8 cellular contexts compared by ENCODE assay signal in the genomic region with DNA sequence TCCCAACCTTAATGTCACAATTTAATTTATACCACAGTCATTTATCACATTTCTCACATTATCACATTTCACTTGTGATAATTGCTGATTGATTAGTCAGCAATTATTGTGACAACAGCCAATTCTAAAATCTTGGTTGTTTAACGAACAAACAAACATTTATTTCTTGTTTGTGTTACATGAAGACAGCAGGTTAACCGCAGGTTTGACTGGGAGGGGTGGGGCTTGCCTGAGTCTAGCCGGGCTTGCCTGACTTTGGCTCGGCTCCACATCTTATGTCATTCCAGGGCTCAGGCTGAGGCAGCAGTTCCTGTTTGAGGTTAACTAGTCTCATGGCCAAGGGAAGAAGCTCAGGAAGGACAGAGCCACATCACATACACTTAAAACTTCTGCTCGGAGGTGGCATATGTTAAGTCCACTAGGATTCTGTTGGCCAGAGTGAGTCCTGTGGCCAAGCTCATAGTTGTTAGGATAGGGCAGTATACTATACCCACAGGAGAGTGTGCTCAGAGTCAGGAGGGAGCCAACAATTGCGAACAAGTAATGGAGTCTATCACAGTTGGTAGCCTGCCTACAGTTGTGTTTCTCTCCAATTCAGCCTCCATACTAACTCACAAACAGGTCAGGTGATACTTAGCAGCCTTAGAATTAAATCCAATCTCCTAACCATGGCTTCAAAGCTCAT.
A peak's percentile ranks its signal among the peaks of the same experiment; 100 is the strongest.
DNase-seq lines count a peak whose midpoint lies in the region; ATAC-seq and TF ChIP-seq lines count a peak whose summit lies in the region.

No MANE protein-coding gene starts in this region.

- no peaks in the 10 kb centered on the region for H3K9me3 ChIP-seq in SK-N-SH

- peaks cover 0 to 7% of the 10 kb centered on the region in 2 experiments; a peak in 2 of 4 replicates for H3K4me1 ChIP-seq in SK-N-SH (ENCODE audit: control insufficient read depth in 1 of 2, insufficient read depth in 2 of 2, low read depth in 1 of 2, low read length in 1 of 2)
- H3K4me1 ChIP-seq in foreskin keratinocyte, result peaks cover 5% of the 10 kb centered on the region

- no peak overlapping the region for H3K9ac ChIP-seq in SK-N-SH

- no peaks in the 10 kb centered on the region for H3K9me2 ChIP-seq in SK-N-SH

- no peaks in the 10 kb centered on the region for H3F3A ChIP-seq in SK-N-SH (replicated peaks; ENCODE audit: insufficient read depth)

- no peaks in the 10 kb centered on the region for H3K79me2 ChIP-seq in SK-N-SH (ENCODE audit: insufficient read depth)

- H3K27me3 ChIP-seq in SK-N-SH (ENCODE audit: insufficient read depth) (no peaks in the 10 kb centered on the region), foreskin keratinocyte (no peaks in the 10 kb centered on the region)

- no peak overlapping the region for H3K4me2 ChIP-seq in SK-N-SH

- no peak for TF ChIP-seq CTCF in SK-N-SH (IDR thresholded peaks at IDR 0.05)
- TF ChIP-seq CTCF in foreskin keratinocyte (conservative IDR thresholded peaks at IDR 0.05), result no peak

- ATAC-seq in foreskin keratinocyte (peak; percentile 97), HG03432 (IDR thresholded peaks at IDR 0.05; ENCODE audit: unreplicated experiment) (no peak), GM21447 (IDR thresholded peaks at IDR 0.05; ENCODE audit: unreplicated experiment) (no peak)

- H4K20me1 ChIP-seq in SK-N-SH (ENCODE audit: insufficient read depth), result no peaks in the 10 kb centered on the region

- CTCF ChIA-PET in SK-N-SH (lab: Yijun Ruan, JAX), result interaction anchor here (2.5 kb wide), 1 partner anchor 215 kb away, joined by 6 read pairs; no protein-coding TSS in a partner anchor

- H3K4me3 ChIP-seq in SK-N-SH (ENCODE audit: low read depth in 2 of 2, low read length in 1 of 2), result no peak overlapping the region

- peak; percentile 75 for DNase-seq in DMS53 (lab: John Stamatoyannopoulos, UW)
- peak; percentile 84 for DNase-seq in HT1080 (ENCODE audit: low read depth)
- peak; percentile 3 for DNase-seq in SK-N-SH
- DNase-seq in foreskin keratinocyte, result peak; percentile 63 to 76
- DNase-seq in pulmonary artery endothelial cell (ENCODE audit: low read depth, low spot score), result peak; percentile 19
- no peak for DNase-seq in epidermal melanocyte (ENCODE audit: insufficient read length, low spot score)

- TF ChIP-seq EP300 in SK-N-SH (IDR thresholded peaks at IDR 0.05; ENCODE audit: borderline replicate concordance in 1 of 2, low read depth in 1 of 2, low read length in 1 of 2), result no peak

- H3K27ac ChIP-seq in SK-N-SH (ENCODE audit: low read depth in 2 of 2, low read length in 1 of 2) (no peak overlapping the region), foreskin keratinocyte (no peak overlapping the region)

- no peaks in the 10 kb centered on the region for H3K36me3 ChIP-seq in SK-N-SH (replicated peaks in 1 of 2; ENCODE audit: control insufficient read depth in 1 of 2, insufficient read depth in 2 of 2, low read length in 1 of 2)

- POLR2A ChIA-PET in SK-N-SH (lab: Yijun Ruan, JAX), result no interaction called here

- no peak overlapping the region for H2AFZ ChIP-seq in SK-N-SH (ENCODE audit: low read depth)

- WGBS in SK-N-SH (ENCODE audit: low lambda C conversion rate), result 22% methylated on average over 5 of the region's 6 CpGs

- no peak for TF ChIP-seq RAD21 in SK-N-SH (IDR thresholded peaks at IDR 0.05; ENCODE audit: low read length)

TF ChIP-seq in SK-N-SH, 30 proteins besides CTCF, POLR2A, EP300 and RAD21:
- no peak for TF ChIP-seq RFX5 (IDR thresholded peaks at IDR 0.05; ENCODE audit: low read length)
- TF ChIP-seq YY1 (IDR thresholded peaks at IDR 0.05; ENCODE audit: low read depth), result no peak
- TF ChIP-seq, protein P1, sequence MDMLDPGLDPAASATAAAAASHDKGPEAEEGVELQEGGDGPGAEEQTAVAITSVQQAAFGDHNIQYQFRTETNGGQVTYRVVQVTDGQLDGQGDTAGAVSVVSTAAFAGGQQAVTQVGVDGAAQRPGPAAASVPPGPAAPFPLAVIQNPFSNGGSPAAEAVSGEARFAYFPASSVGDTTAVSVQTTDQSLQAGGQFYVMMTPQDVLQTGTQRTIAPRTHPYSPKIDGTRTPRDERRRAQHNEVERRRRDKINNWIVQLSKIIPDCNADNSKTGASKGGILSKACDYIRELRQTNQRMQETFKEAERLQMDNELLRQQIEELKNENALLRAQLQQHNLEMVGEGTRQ (IDR thresholded peaks at IDR 0.05; ENCODE audit: borderline replicate concordance, low read depth, low read length), result no peak
TF ChIP-seq in SK-N-SH: peak in this region for 0.
